In the genomic region with DNA sequence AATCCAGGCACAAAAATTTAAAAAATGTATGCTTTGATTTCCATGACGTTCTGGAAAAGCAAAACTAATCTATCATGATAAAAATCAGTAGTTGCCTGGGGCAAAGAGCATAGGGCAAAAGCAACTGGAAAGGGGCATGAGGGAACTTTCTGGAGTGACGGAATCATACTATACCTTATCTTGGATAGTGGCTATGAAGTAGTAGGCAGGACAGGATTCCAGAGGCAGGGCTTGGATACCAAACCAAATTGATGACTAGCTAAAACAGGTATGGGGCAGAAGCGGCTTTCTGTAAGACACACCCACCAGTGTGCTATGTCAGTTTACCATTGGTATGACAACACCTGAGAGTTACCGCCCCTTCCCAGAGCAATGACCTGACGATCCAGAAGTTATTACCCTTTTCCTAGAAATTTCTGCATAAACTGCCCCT, we compare ENCODE assay signal across 17 cellular contexts. TPM values are rescaled to one million over a fixed set of nuclear protein-coding genes. Genes with fewer than 3 reads are reported as not detected.
DNase-seq lines count a peak whose midpoint lies in the region; ATAC-seq, FAIRE-seq and TF ChIP-seq lines count a peak whose summit lies in the region.
"Had no signal": no experiment of that assay in that cellular context is flagged by ENCODE, and none has a peak within 500 bp of the region (broad histone marks: within the 10 kb centered on the region; RNA-seq: fewer than 3 reads in every experiment).

No MANE protein-coding gene starts in this region.

- H3K56ac ChIP-seq in IMR-90 (ENCODE audit: extremely low read depth, insufficient read depth, low read length): no peak overlapping the region

- TF ChIP-seq POLR2A in IMR-90 (IDR thresholded peaks at IDR 0.05; ENCODE audit: low read depth, low read length): no peak
- no peak for TF ChIP-seq POLR2A in uterus (IDR thresholded peaks at IDR 0.05)

- in situ Hi-C loops in IMR-90 (cut with MboI; ENCODE audit: low sequenced_read_pairs): no loop called here
- in situ Hi-C loops in mammary epithelial cell (cut with MboI; ENCODE audit: low sequenced_read_pairs in 2 of 2): no loop called here

- H3K27me3 ChIP-seq in IMR-90 (ENCODE audit: control insufficient read depth, insufficient read depth, low read length) (no peaks in the 10 kb centered on the region), mammary epithelial cell (ENCODE audit: insufficient read depth, low read length) (no peaks in the 10 kb centered on the region), pancreas (no peaks in the 10 kb centered on the region), uterus (no peaks in the 10 kb centered on the region)
- H3K27me3 ChIP-seq: transverse colon had no signal

- no CpG with 5 or more reads among the region's 5 CpGs for WGBS in IMR-90 (ENCODE audit: extremely low coverage in 2 of 2, insufficient read length in 1 of 2), 2 experiments
- 37% methylated on average over 5 of the region's 5 CpGs for WGBS in mammary epithelial cell (ENCODE audit: low coverage, missing lambda C conversion rate)
- 70 to 72% methylated on average over 5 of the region's 5 CpGs for WGBS in pancreas, 2 donors

- no peak overlapping the region for H3K14ac ChIP-seq in IMR-90 (replicated peaks; ENCODE audit: low read depth, low read length)

- CTCF ChIA-PET in IMR-90 (lab: Yijun Ruan, JAX): no interaction called here
- CTCF ChIA-PET in mammary epithelial cell (lab: Charles Lee; ENCODE audit: low non-redundant PET): no interaction called here
- CTCF ChIA-PET in activated CD4-positive, alpha-beta T cell treated with anti-CD3 and anti-CD28 coated beads, Interleukin-2, amount 10 ng/mL, durations not matched to agents 7 days and 5 days (lab: Charles Lee): interaction anchor here (2.4 kb wide), 1 partner anchor 18 kb away, joined by 8 read pairs; no protein-coding TSS in a partner anchor

- peak overlapping the region; percentile 9; the same call in 1 of the 3 replicates for H2BK15ac ChIP-seq in IMR-90 (ENCODE audit: low read depth, low read length)

- H3K27me3 Mint-ChIP-seq in activated CD4-positive, alpha-beta T cell treated with anti-CD3 and anti-CD28 coated beads, Interleukin-2, amount 10 ng/mL, durations not matched to agents 7 days and 5 days: peaks cover 36% of the 10 kb centered on the region
- H3K27me3 Mint-ChIP-seq: effector memory CD8-positive, alpha-beta T cell had no signal

- H3K4me3 ChIP-seq in IMR-90 (ENCODE audit: insufficient read depth, low read depth, low read length) (no peak overlapping the region), mammary epithelial cell (replicated peaks in 1 of 3; ENCODE audit: insufficient read depth in 1 of 3, low read depth in 2 of 3, low read length in 3 of 3) (no peak overlapping the region), pancreas (no peak overlapping the region), uterus (no peak overlapping the region)
- H3K4me3 ChIP-seq: transverse colon had no signal

- no peak overlapping the region for H4K5ac ChIP-seq in IMR-90 (ENCODE audit: low read depth, low read length)

- intact Hi-C loops in IMR-90 (cut with micrococcal nuclease) (loop anchor here (5.0 kb wide), 1 partner anchor 34 kb away; no protein-coding TSS in a partner anchor), mammary epithelial cell (cut with micrococcal nuclease) (no loop called here), left colon (cut with DNase I, micrococcal nuclease) (no loop called here), pancreas (cut with DNase I) (no loop called here), uterus (cut with DNase I; ENCODE audit: low total_unique reads) (no loop called here)

- dilution Hi-C loops in IMR-90 (cut with HindIII; ENCODE audit: low sequenced_read_pairs, unreplicated experiment): no loop called here
- dilution Hi-C loops in mammary epithelial cell (cut with HindIII; ENCODE audit: low sequenced_read_pairs): loop anchor here (5.0 kb wide), 1 partner anchor 69 kb away; no protein-coding TSS in a partner anchor

- peaks cover 16 to 39% of the 10 kb centered on the region in 2 experiments; a peak in 3 of 4 replicates for H3K79me1 ChIP-seq in IMR-90 (ENCODE audit: low read depth in 1 of 2, low read length in 2 of 2)

- no peaks in the 10 kb centered on the region for H3K9me3 Mint-ChIP-seq in activated CD4-positive, alpha-beta T cell treated with anti-CD3 and anti-CD28 coated beads, Interleukin-2, amount 10 ng/mL, durations not matched to agents 7 days and 5 days
- H3K9me3 Mint-ChIP-seq: effector memory CD8-positive, alpha-beta T cell had no signal

- TF ChIP-seq RAD21 in IMR-90 (IDR thresholded peaks at IDR 0.05; ENCODE audit: low read length): no peak

- H3K4me1 Mint-ChIP-seq in activated CD4-positive, alpha-beta T cell treated with anti-CD3 and anti-CD28 coated beads, Interleukin-2, amount 10 ng/mL, durations not matched to agents 7 days and 5 days: peaks cover 33% of the 10 kb centered on the region

- FAIRE-seq in pancreas (lab: Jason Lieb, UNC): no peak

- no peaks in the 10 kb centered on the region for H4K20me1 ChIP-seq in IMR-90 (ENCODE audit: insufficient read depth, low read length)
- H4K20me1 ChIP-seq in mammary epithelial cell (ENCODE audit: insufficient read depth, low read length): no peaks in the 10 kb centered on the region

- peaks cover 54% of the 10 kb centered on the region for H3K36me3 Mint-ChIP-seq in activated CD4-positive, alpha-beta T cell treated with anti-CD3 and anti-CD28 coated beads, Interleukin-2, amount 10 ng/mL, durations not matched to agents 7 days and 5 days (ENCODE audit: low read depth)

- no peaks in the 10 kb centered on the region for H3K9me3 ChIP-seq in IMR-90 (ENCODE audit: control insufficient read depth, insufficient read depth, low read length)
- no peaks in the 10 kb centered on the region for H3K9me3 ChIP-seq in mammary epithelial cell (replicated peaks; ENCODE audit: insufficient read depth, low read length)
- H3K9me3 ChIP-seq in pancreas: no peaks in the 10 kb centered on the region
- H3K9me3 ChIP-seq in uterus: no peaks in the 10 kb centered on the region
- H3K9me3 ChIP-seq: transverse colon had no signal

- TF ChIP-seq CTCF in IMR-90 (conservative IDR thresholded peaks at IDR 0.05; ENCODE audit: low read depth, low read length) (no peak), mammary epithelial cell (conservative IDR thresholded peaks at IDR 0.05 in 1 of 2, IDR thresholded peaks at IDR 0.05 in 1 of 2; ENCODE audit: extremely low read depth in 1 of 2, insufficient read depth in 1 of 2, low read depth in 1 of 2, low read length in 2 of 2) (no peak), pancreas (IDR thresholded peaks at IDR 0.05) (no peak), uterus (IDR thresholded peaks at IDR 0.05) (no peak)

- ATAC-seq in IMR-90 (ENCODE audit: low read depth): no peak
- peak; percentile 31 for ATAC-seq in left colon
- ATAC-seq in pancreas: peak in 3 of 4 donors; percentile 43 to 54 (median 51)
- ATAC-seq in GM21367 (IDR thresholded peaks at IDR 0.05; ENCODE audit: unreplicated experiment): no peak
- ATAC-seq: effector memory CD8-positive, alpha-beta T cell; stimulated activated naive CD8-positive, alpha-beta T cell treated with anti-CD3 and anti-CD28 coated beads, Interleukin-15, Interleukin-2, amounts not matched to agents 100 U/mL and 50 U/mL, for 24 hours had no signal

- no peak overlapping the region for H2AK5ac ChIP-seq in IMR-90 (ENCODE audit: low read depth, low read length)

- H2BK5ac ChIP-seq in IMR-90 (ENCODE audit: low read depth, low read length, poor library complexity, severe bottlenecking): no peak overlapping the region

- no peak overlapping the region for H3K18ac ChIP-seq in IMR-90 (ENCODE audit: low read depth, low read length)

- H3K4me3 Mint-ChIP-seq in activated CD4-positive, alpha-beta T cell treated with anti-CD3 and anti-CD28 coated beads, Interleukin-2, amount 10 ng/mL, durations not matched to agents 7 days and 5 days: no peak overlapping the region
- H3K4me3 Mint-ChIP-seq: effector memory CD8-positive, alpha-beta T cell had no signal

- H3K27ac ChIP-seq in IMR-90 (ENCODE audit: insufficient read depth, low read length) (no peak overlapping the region), mammary epithelial cell (ENCODE audit: insufficient read depth, low read depth, low read length) (peak overlapping the region; percentile 99), pancreas (no peak overlapping the region), uterus (no peak overlapping the region)
- H3K27ac ChIP-seq: transverse colon had no signal

- no peak overlapping the region for H3K4me2 ChIP-seq in IMR-90 (ENCODE audit: low read depth, low read length)
- H3K4me2 ChIP-seq in mammary epithelial cell (ENCODE audit: insufficient read depth, low read depth, low read length): no peak overlapping the region

- no TSS peak for BruUV-seq in IMR-90 (replicated peaks; lab: Mats Ljungman, UMichigan)
- no TSS peak for BruUV-seq in mammary epithelial cell (replicated peaks; lab: Mats Ljungman, UMichigan)

- H4K8ac ChIP-seq in IMR-90 (ENCODE audit: low read depth in 2 of 2, low read length in 2 of 2): no peak overlapping the region

- H3K27ac Mint-ChIP-seq in activated CD4-positive, alpha-beta T cell treated with anti-CD3 and anti-CD28 coated beads, Interleukin-2, amount 10 ng/mL, durations not matched to agents 7 days and 5 days: no peak overlapping the region
- H3K27ac Mint-ChIP-seq: effector memory CD8-positive, alpha-beta T cell had no signal

- no peak overlapping the region for H2BK120ac ChIP-seq in IMR-90 (ENCODE audit: low read depth, low read length)

- H4K91ac ChIP-seq in IMR-90 (ENCODE audit: insufficient read depth, low read depth, low read length): no peak overlapping the region

- H3K4me1 ChIP-seq in IMR-90 (ENCODE audit: control insufficient read depth, insufficient read depth, low read length): peaks cover 20% of the 10 kb centered on the region
- H3K4me1 ChIP-seq in mammary epithelial cell (ENCODE audit: insufficient read depth, low read length): peaks cover 29% of the 10 kb centered on the region
- H3K4me1 ChIP-seq in pancreas: no peaks in the 10 kb centered on the region
- no peaks in the 10 kb centered on the region for H3K4me1 ChIP-seq in uterus

- no peak overlapping the region for H2AFZ ChIP-seq in IMR-90 (replicated peaks; ENCODE audit: low read length, poor library complexity)
- no peak overlapping the region for H2AFZ ChIP-seq in mammary epithelial cell (ENCODE audit: low read depth, low read length)

- H3K9ac ChIP-seq in IMR-90 (ENCODE audit: low read depth, low read length) (no peak overlapping the region), mammary epithelial cell (ENCODE audit: insufficient read depth, low read length) (peak overlapping the region; percentile 80)

- H3K9me1 ChIP-seq in IMR-90 (ENCODE audit: insufficient read depth, low read length): peaks cover 19% of the 10 kb centered on the region

- H3K79me2 ChIP-seq in mammary epithelial cell (ENCODE audit: insufficient read depth, low read length): peaks cover 7% of the 10 kb centered on the region

- H3K4ac ChIP-seq in IMR-90 (ENCODE audit: low read depth, low read length): no peak overlapping the region; the same call in 1 of the 2 replicates

- H2BK20ac ChIP-seq in IMR-90 (ENCODE audit: low read depth, low read length): no peak overlapping the region; the same call in 1 of the 2 replicates

- DNase-seq in IMR-90 (no peak), mammary epithelial cell (peak; percentile 83), left colon (no peak), pancreas (no peak), NCI-H1105 treated with DMSO at 0.1 percent for 48 hours (lab: John Stamatoyannopoulos, UW) (no peak), uterus (no peak)
- DNase-seq in activated CD4-positive, alpha-beta T cell treated with anti-CD3 and anti-CD28 coated beads, Interleukin-2, amount 10 ng/mL, durations not matched to agents 7 days and 5 days: no peak
- DNase-seq: activated CD4-positive, alpha-beta T cell treated with anti-CD3 and anti-CD28 coated beads for 4 hours; activated gamma-delta T cell treated with Interleukin-2 at 50 U/mL for 16 hours; DMS79 treated with DMSO at 0.1 percent for 48 hours; effector memory CD8-positive, alpha-beta T cell; NCI-H1092; NCI-H526; stimulated activated CD4-positive, alpha-beta T cell treated with anti-CD3 and anti-CD28 coated beads, Interleukin-2, amount 100 ng/mL, for 24 hours; stimulated activated naive CD8-positive, alpha-beta T cell treated with anti-CD3 and anti-CD28 coated beads, Interleukin-15, Interleukin-2, amounts not matched to agents 100 U/mL and 50 U/mL, for 24 hours; transverse colon had no signal

- no peak overlapping the region for H3K23ac ChIP-seq in IMR-90 (ENCODE audit: low read depth, low read length)

- H3K36me3 ChIP-seq in IMR-90 (ENCODE audit: control insufficient read depth, insufficient read depth, low read length) (peaks cover 1% of the 10 kb centered on the region; the same call in 1 of the 2 replicates), mammary epithelial cell (ENCODE audit: insufficient read depth, low read length) (no peaks in the 10 kb centered on the region), pancreas (no peaks in the 10 kb centered on the region), uterus (no peaks in the 10 kb centered on the region)
- H3K36me3 ChIP-seq: transverse colon had no signal

- no peak overlapping the region for H2AK9ac ChIP-seq in IMR-90 (replicated peaks; ENCODE audit: low read depth, low read length, poor library complexity)

- POLR2A ChIA-PET in IMR-90 (lab: Charles Lee; ENCODE audit: unreplicated experiment): no interaction called here
- POLR2A ChIA-PET in activated CD4-positive, alpha-beta T cell treated with anti-CD3 and anti-CD28 coated beads, Interleukin-2, amount 10 ng/mL, durations not matched to agents 7 days and 5 days (lab: Charles Lee): no interaction called here

RNA-seq across cellular contexts. Expression of gene CFDP1, which starts 56.8 kb away (rescaled TPM):
- 15.6 and 32.5 TPM in 2 replicates for total RNA-seq in IMR-90 (2012; rRNA removed)
- 36.2 and 38.7 TPM in 2 replicates for polyA plus RNA-seq in IMR-90 (2012; rRNA removed)
- polyA plus RNA-seq in IMR-90 (2012; cell fraction: cytosol; rRNA removed): 5.4 and 8.9 TPM in 2 replicates
- 1.8 and 16.7 TPM in 2 replicates for polyA plus RNA-seq in IMR-90 (2012; cell fraction: nucleus; rRNA removed; ENCODE audit: low replicate concordance)
- total RNA-seq in mammary epithelial cell: 10 to 100 TPM; 18.0 to 35.9 TPM
- polyA plus RNA-seq in mammary epithelial cell: 18.1 TPM
- 44.1 TPM for polyA minus RNA-seq in mammary epithelial cell
- total RNA-seq in left colon: 100 to 1,000 TPM in 1 of 2 donors, 10 to 100 TPM in 1; 79.8 to 117 TPM
- 10 to 100 TPM; 19.3 to 28.6 (median 22.1) TPM for total RNA-seq in pancreas
- polyA plus RNA-seq in pancreas: 10 to 100 TPM; 33.3 to 57.5 TPM
- total RNA-seq in uterus: 10 to 100 TPM; 22.3 to 90.8 (median 73.4) TPM
- total RNA-seq in activated CD4-positive, alpha-beta T cell treated with anti-CD3 and anti-CD28 coated beads, Interleukin-2, amount 10 ng/mL, durations not matched to agents 7 days and 5 days: 10 to 100 TPM; 42.4 to 43.7 TPM

Comparison
In these comparisons a context has a peak if more than half of its experiments do, and no peak if none do; other contexts are left out.
1. ATAC-seq: peak in left colon (single experiment) and pancreas (3 of 4); none in IMR-90 (single experiment) and GM21367 (single experiment).